1 cellular context compared by ENCODE assay signal in the genomic region with DNA sequence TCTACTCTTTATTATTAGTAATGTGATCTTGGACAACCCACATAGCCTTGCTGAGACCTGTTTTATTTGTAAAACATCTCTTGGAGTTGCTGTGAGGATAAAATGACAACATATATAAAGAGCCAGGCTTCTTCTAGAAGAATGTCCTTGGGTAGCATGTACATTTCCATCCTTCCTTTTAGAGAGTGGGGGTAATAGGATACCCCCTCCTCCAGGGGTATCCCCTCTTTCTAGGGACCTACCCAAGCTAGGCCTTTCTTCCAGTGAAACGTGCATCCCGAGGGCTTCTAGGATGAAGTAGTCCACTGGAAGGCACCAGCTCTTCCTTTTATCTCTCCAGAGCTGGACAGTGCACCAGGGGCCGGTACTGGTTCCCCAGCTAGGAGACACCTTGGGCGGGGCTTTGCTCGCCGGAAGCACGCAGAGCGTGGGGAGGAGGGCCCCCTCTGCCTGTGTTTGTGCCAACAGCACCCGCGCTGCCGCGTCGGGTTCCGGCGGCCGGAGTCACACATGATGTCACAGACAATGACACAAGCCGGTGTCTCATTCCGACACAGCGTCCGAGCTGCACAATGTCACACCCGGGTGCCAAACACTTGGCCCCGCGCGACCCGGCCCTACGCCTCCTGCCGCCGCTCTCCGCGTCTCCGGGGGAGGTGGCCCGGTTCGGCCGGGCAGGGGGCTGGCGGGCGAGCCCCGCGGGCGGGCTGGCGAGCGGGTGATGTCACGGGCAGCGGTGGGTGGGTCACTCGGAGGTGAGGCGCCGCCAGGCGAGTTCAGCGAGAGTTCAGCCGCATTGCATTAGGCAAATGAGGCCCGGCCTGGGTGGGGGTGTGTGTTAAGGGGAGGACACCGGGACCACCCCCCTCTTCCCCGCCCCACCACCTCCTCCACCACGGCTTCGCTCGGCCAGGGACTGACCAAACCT.
TF ChIP-seq lines count a peak whose summit lies in the region.

No MANE protein-coding gene starts in this region.

TF ChIP-seq in GM12878, 131 proteins besides CTCF, POLR2A, EP300 and RAD21 (continued from another document and continues in another):
- TF ChIP-seq, protein P1, sequence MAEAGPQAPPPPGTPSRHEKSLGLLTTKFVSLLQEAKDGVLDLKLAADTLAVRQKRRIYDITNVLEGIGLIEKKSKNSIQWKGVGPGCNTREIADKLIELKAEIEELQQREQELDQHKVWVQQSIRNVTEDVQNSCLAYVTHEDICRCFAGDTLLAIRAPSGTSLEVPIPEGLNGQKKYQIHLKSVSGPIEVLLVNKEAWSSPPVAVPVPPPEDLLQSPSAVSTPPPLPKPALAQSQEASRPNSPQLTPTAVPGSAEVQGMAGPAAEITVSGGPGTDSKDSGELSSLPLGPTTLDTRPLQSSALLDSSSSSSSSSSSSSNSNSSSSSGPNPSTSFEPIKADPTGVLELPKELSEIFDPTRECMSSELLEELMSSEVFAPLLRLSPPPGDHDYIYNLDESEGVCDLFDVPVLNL (IDR thresholded peaks at IDR 0.05; ENCODE audit: low read depth, low read length), result no peak
- TF ChIP-seq, protein P2, sequence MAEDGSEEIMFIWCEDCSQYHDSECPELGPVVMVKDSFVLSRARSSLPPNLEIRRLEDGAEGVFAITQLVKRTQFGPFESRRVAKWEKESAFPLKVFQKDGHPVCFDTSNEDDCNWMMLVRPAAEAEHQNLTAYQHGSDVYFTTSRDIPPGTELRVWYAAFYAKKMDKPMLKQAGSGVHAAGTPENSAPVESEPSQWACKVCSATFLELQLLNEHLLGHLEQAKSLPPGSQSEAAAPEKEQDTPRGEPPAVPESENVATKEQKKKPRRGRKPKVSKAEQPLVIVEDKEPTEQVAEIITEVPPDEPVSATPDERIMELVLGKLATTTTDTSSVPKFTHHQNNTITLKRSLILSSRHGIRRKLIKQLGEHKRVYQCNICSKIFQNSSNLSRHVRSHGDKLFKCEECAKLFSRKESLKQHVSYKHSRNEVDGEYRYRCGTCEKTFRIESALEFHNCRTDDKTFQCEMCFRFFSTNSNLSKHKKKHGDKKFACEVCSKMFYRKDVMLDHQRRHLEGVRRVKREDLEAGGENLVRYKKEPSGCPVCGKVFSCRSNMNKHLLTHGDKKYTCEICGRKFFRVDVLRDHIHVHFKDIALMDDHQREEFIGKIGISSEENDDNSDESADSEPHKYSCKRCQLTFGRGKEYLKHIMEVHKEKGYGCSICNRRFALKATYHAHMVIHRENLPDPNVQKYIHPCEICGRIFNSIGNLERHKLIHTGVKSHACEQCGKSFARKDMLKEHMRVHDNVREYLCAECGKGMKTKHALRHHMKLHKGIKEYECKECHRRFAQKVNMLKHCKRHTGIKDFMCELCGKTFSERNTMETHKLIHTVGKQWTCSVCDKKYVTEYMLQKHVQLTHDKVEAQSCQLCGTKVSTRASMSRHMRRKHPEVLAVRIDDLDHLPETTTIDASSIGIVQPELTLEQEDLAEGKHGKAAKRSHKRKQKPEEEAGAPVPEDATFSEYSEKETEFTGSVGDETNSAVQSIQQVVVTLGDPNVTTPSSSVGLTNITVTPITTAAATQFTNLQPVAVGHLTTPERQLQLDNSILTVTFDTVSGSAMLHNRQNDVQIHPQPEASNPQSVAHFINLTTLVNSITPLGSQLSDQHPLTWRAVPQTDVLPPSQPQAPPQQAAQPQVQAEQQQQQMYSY (CRISPR knock-in tag; IDR thresholded peaks at IDR 0.05), result no peak
- TF ChIP-seq, protein P3, sequence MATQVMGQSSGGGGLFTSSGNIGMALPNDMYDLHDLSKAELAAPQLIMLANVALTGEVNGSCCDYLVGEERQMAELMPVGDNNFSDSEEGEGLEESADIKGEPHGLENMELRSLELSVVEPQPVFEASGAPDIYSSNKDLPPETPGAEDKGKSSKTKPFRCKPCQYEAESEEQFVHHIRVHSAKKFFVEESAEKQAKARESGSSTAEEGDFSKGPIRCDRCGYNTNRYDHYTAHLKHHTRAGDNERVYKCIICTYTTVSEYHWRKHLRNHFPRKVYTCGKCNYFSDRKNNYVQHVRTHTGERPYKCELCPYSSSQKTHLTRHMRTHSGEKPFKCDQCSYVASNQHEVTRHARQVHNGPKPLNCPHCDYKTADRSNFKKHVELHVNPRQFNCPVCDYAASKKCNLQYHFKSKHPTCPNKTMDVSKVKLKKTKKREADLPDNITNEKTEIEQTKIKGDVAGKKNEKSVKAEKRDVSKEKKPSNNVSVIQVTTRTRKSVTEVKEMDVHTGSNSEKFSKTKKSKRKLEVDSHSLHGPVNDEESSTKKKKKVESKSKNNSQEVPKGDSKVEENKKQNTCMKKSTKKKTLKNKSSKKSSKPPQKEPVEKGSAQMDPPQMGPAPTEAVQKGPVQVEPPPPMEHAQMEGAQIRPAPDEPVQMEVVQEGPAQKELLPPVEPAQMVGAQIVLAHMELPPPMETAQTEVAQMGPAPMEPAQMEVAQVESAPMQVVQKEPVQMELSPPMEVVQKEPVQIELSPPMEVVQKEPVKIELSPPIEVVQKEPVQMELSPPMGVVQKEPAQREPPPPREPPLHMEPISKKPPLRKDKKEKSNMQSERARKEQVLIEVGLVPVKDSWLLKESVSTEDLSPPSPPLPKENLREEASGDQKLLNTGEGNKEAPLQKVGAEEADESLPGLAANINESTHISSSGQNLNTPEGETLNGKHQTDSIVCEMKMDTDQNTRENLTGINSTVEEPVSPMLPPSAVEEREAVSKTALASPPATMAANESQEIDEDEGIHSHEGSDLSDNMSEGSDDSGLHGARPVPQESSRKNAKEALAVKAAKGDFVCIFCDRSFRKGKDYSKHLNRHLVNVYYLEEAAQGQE (IDR thresholded peaks at IDR 0.05; ENCODE audit: low read depth, low read length), result no peak
- TF ChIP-seq, protein P4, sequence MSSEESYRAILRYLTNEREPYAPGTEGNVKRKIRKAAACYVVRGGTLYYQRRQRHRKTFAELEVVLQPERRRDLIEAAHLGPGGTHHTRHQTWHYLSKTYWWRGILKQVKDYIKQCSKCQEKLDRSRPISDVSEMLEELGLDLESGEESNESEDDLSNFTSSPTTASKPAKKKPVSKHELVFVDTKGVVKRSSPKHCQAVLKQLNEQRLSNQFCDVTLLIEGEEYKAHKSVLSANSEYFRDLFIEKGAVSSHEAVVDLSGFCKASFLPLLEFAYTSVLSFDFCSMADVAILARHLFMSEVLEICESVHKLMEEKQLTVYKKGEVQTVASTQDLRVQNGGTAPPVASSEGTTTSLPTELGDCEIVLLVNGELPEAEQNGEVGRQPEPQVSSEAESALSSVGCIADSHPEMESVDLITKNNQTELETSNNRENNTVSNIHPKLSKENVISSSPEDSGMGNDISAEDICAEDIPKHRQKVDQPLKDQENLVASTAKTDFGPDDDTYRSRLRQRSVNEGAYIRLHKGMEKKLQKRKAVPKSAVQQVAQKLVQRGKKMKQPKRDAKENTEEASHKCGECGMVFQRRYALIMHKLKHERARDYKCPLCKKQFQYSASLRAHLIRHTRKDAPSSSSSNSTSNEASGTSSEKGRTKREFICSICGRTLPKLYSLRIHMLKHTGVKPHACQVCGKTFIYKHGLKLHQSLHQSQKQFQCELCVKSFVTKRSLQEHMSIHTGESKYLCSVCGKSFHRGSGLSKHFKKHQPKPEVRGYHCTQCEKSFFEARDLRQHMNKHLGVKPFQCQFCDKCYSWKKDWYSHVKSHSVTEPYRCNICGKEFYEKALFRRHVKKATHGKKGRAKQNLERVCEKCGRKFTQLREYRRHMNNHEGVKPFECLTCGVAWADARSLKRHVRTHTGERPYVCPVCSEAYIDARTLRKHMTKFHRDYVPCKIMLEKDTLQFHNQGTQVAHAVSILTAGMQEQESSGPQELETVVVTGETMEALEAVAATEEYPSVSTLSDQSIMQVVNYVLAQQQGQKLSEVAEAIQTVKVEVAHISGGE (CRISPR knock-in tag; IDR thresholded peaks at IDR 0.05), result no peak
- no peak; the same call in 1 of the 2 replicates for TF ChIP-seq ZNF207 (IDR thresholded peaks at IDR 0.05; ENCODE audit: borderline replicate concordance)
- TF ChIP-seq, protein P5, sequence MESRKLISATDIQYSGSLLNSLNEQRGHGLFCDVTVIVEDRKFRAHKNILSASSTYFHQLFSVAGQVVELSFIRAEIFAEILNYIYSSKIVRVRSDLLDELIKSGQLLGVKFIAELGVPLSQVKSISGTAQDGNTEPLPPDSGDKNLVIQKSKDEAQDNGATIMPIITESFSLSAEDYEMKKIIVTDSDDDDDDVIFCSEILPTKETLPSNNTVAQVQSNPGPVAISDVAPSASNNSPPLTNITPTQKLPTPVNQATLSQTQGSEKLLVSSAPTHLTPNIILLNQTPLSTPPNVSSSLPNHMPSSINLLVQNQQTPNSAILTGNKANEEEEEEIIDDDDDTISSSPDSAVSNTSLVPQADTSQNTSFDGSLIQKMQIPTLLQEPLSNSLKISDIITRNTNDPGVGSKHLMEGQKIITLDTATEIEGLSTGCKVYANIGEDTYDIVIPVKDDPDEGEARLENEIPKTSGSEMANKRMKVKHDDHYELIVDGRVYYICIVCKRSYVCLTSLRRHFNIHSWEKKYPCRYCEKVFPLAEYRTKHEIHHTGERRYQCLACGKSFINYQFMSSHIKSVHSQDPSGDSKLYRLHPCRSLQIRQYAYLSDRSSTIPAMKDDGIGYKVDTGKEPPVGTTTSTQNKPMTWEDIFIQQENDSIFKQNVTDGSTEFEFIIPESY (IDR thresholded peaks at IDR 0.05), result no peak
- TF ChIP-seq ETV6 (conservative IDR thresholded peaks at IDR 0.05 in 1 of 2, IDR thresholded peaks at IDR 0.05 in 1 of 2; ENCODE audit: borderline replicate concordance in 1 of 2, low read depth in 1 of 2), result no peak
- TF ChIP-seq, protein P6, sequence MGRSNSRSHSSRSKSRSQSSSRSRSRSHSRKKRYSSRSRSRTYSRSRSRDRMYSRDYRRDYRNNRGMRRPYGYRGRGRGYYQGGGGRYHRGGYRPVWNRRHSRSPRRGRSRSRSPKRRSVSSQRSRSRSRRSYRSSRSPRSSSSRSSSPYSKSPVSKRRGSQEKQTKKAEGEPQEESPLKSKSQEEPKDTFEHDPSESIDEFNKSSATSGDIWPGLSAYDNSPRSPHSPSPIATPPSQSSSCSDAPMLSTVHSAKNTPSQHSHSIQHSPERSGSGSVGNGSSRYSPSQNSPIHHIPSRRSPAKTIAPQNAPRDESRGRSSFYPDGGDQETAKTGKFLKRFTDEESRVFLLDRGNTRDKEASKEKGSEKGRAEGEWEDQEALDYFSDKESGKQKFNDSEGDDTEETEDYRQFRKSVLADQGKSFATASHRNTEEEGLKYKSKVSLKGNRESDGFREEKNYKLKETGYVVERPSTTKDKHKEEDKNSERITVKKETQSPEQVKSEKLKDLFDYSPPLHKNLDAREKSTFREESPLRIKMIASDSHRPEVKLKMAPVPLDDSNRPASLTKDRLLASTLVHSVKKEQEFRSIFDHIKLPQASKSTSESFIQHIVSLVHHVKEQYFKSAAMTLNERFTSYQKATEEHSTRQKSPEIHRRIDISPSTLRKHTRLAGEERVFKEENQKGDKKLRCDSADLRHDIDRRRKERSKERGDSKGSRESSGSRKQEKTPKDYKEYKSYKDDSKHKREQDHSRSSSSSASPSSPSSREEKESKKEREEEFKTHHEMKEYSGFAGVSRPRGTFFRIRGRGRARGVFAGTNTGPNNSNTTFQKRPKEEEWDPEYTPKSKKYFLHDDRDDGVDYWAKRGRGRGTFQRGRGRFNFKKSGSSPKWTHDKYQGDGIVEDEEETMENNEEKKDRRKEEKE (IDR thresholded peaks at IDR 0.05), result no peak
- no peak for TF ChIP-seq NR2C1 (IDR thresholded peaks at IDR 0.05)
- TF ChIP-seq NFYA (IDR thresholded peaks at IDR 0.05; ENCODE audit: borderline replicate concordance, low read depth, low read length), result no peak
- TF ChIP-seq MXI1 (IDR thresholded peaks at IDR 0.05; ENCODE audit: low read depth, low read length), result 0 out of 2 replicates have a peak, but pooled peaks have one; percentile 55
- TF ChIP-seq SMAD1 (IDR thresholded peaks at IDR 0.05; ENCODE audit: low read depth, partially characterized antibody), result no peak
- TF ChIP-seq, protein P7, sequence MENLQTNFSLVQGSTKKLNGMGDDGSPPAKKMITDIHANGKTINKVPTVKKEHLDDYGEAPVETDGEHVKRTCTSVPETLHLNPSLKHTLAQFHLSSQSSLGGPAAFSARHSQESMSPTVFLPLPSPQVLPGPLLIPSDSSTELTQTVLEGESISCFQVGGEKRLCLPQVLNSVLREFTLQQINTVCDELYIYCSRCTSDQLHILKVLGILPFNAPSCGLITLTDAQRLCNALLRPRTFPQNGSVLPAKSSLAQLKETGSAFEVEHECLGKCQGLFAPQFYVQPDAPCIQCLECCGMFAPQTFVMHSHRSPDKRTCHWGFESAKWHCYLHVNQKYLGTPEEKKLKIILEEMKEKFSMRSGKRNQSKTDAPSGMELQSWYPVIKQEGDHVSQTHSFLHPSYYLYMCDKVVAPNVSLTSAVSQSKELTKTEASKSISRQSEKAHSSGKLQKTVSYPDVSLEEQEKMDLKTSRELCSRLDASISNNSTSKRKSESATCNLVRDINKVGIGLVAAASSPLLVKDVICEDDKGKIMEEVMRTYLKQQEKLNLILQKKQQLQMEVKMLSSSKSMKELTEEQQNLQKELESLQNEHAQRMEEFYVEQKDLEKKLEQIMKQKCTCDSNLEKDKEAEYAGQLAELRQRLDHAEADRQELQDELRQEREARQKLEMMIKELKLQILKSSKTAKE (IDR thresholded peaks at IDR 0.05; ENCODE audit: low read depth, poor library complexity, severe bottlenecking), result no peak
- TF ChIP-seq, protein P8, sequence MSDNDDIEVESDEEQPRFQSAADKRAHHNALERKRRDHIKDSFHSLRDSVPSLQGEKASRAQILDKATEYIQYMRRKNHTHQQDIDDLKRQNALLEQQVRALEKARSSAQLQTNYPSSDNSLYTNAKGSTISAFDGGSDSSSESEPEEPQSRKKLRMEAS (IDR thresholded peaks at IDR 0.05; ENCODE audit: low read depth, low read length), result no peak; the same call in 1 of the 2 replicates
- no peak for TF ChIP-seq TBL1XR1 (IDR thresholded peaks at IDR 0.05; ENCODE audit: low read depth, low read length)
- TF ChIP-seq BACH1 (IDR thresholded peaks at IDR 0.05; ENCODE audit: borderline replicate concordance), result no peak
- no peak for TF ChIP-seq PML (IDR thresholded peaks at IDR 0.05; ENCODE audit: low read length)
- no peak for TF ChIP-seq ASH2L (IDR thresholded peaks at IDR 0.05; ENCODE audit: borderline replicate concordance, low read depth)
- no peak for TF ChIP-seq ZNF622 (IDR thresholded peaks at IDR 0.05)
- no peak for TF ChIP-seq SRF (IDR thresholded peaks at IDR 0.05; ENCODE audit: low read depth in 2 of 2, low read length in 2 of 2)
- TF ChIP-seq IRF4 (IDR thresholded peaks at IDR 0.05; ENCODE audit: low read depth, low read length), result no peak
- TF ChIP-seq, protein P9, sequence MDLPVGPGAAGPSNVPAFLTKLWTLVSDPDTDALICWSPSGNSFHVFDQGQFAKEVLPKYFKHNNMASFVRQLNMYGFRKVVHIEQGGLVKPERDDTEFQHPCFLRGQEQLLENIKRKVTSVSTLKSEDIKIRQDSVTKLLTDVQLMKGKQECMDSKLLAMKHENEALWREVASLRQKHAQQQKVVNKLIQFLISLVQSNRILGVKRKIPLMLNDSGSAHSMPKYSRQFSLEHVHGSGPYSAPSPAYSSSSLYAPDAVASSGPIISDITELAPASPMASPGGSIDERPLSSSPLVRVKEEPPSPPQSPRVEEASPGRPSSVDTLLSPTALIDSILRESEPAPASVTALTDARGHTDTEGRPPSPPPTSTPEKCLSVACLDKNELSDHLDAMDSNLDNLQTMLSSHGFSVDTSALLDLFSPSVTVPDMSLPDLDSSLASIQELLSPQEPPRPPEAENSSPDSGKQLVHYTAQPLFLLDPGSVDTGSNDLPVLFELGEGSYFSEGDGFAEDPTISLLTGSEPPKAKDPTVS (IDR thresholded peaks at IDR 0.05; ENCODE audit: low read depth, low read length), result no peak
- no peak for TF ChIP-seq ESRRA (IDR thresholded peaks at IDR 0.05; ENCODE audit: low read length)
- no peak for TF ChIP-seq CHD2 (IDR thresholded peaks at IDR 0.05; ENCODE audit: borderline replicate concordance, low read depth, low read length)
- TF ChIP-seq CEBPB (IDR thresholded peaks at IDR 0.05; ENCODE audit: borderline replicate concordance in 1 of 2, low read depth in 2 of 2, low read length in 2 of 2), result no peak
- no peak for TF ChIP-seq EZH2 (IDR thresholded peaks at IDR 0.05; ENCODE audit: borderline replicate concordance, control insufficient read depth, low read depth, low read length)
- TF ChIP-seq YY1 (IDR thresholded peaks at IDR 0.05; ENCODE audit: low read depth, low read length), result no peak
- TF ChIP-seq MEF2B (IDR thresholded peaks at IDR 0.05; ENCODE audit: partially characterized antibody, poor library complexity, severe bottlenecking), result no peak
- TF ChIP-seq TAF1 (IDR thresholded peaks at IDR 0.05; ENCODE audit: borderline replicate concordance, low read depth, low read length), result no peak
